Comparison of ENCODE assay signal across 29 cellular contexts in genomic region chr1:109609881-109610280, GRCh38. TPM values are rescaled to one million over a fixed set of nuclear protein-coding genes. Genes with fewer than 3 reads are reported as not detected.
A peak's percentile ranks its signal among the peaks of the same experiment; 100 is the strongest.
DNase-seq lines count a peak whose midpoint lies in the region; ATAC-seq and TF ChIP-seq lines count a peak whose summit lies in the region.
"Had no signal": no experiment of that assay in that cellular context is flagged by ENCODE, and none has a peak within 500 bp of the region (broad histone marks: within the 10 kb centered on the region; RNA-seq: fewer than 3 reads in every experiment).

No MANE protein-coding gene starts in this region.

- in situ Hi-C loops in GM23248 (cut with MboI) (no loop called here), mammary epithelial cell (cut with MboI; ENCODE audit: low sequenced_read_pairs in 2 of 2) (no loop called here)

- H3K27me3 ChIP-seq in GM23248 (replicated peaks; ENCODE audit: insufficient read depth) (no peaks in the 10 kb centered on the region), endodermal cell (ENCODE audit: control insufficient read depth, insufficient read depth, low read length, poor library complexity, severe bottlenecking) (no peaks in the 10 kb centered on the region), smooth muscle cell (ENCODE audit: low read depth) (no peaks in the 10 kb centered on the region), mammary epithelial cell (ENCODE audit: insufficient read depth, low read length) (no peaks in the 10 kb centered on the region)
- H3K27me3 ChIP-seq in CD8-positive, alpha-beta memory T cell (ENCODE audit: insufficient read depth, low read length, poor library complexity, severe bottlenecking): no peaks in the 10 kb centered on the region
- H3K27me3 ChIP-seq: BLaER1 had no signal

- TF ChIP-seq CTCF in endodermal cell (conservative IDR thresholded peaks at IDR 0.05) (no peak), smooth muscle cell (IDR thresholded peaks at IDR 0.05; ENCODE audit: borderline replicate concordance, insufficient read depth, poor library complexity, severe bottlenecking) (no peak), mammary epithelial cell (conservative IDR thresholded peaks at IDR 0.05 in 1 of 2, IDR thresholded peaks at IDR 0.05 in 1 of 2; ENCODE audit: extremely low read depth in 1 of 2, insufficient read depth in 1 of 2, low read depth in 1 of 2, low read length in 2 of 2) (no peak)

- CTCF ChIA-PET in mammary epithelial cell (lab: Charles Lee; ENCODE audit: low non-redundant PET): no interaction called here
- CTCF ChIA-PET in CD8-positive, alpha-beta memory T cell (lab: Charles Lee): no interaction called here

- H2AFZ ChIP-seq in GM23248 (no peak overlapping the region), smooth muscle cell (ENCODE audit: low read depth) (no peak overlapping the region), mammary epithelial cell (ENCODE audit: low read depth, low read length) (no peak overlapping the region)

- H3K4me1 ChIP-seq in GM23248 (ENCODE audit: insufficient read depth) (peaks cover 41% of the 10 kb centered on the region), endodermal cell (ENCODE audit: control insufficient read depth, insufficient read depth, low read length) (no peaks in the 10 kb centered on the region), smooth muscle cell (ENCODE audit: low read depth) (no peaks in the 10 kb centered on the region), mammary epithelial cell (ENCODE audit: insufficient read depth, low read length) (no peaks in the 10 kb centered on the region)
- H3K4me1 ChIP-seq in CD8-positive, alpha-beta memory T cell (ENCODE audit: insufficient read depth, low read length): no peaks in the 10 kb centered on the region
- H3K4me1 ChIP-seq: HAP-1 had no signal

- H3K4me1 Mint-ChIP-seq in T-helper 17 cell: peaks cover 2% of the 10 kb centered on the region
- peaks cover 7% of the 10 kb centered on the region for H3K4me1 Mint-ChIP-seq in endodermal cell
- H3K4me1 Mint-ChIP-seq in CD8-positive, alpha-beta memory T cell: no peaks in the 10 kb centered on the region

- H3F3A ChIP-seq in GM23248 (ENCODE audit: insufficient read depth) (peaks cover 46% of the 10 kb centered on the region), smooth muscle cell (ENCODE audit: low read depth) (peaks cover 3% of the 10 kb centered on the region)

- H3K9me2 ChIP-seq in GM23248 (ENCODE audit: insufficient read depth): no peaks in the 10 kb centered on the region

- H4K20me1 ChIP-seq in GM23248 (ENCODE audit: insufficient read depth) (no peaks in the 10 kb centered on the region), smooth muscle cell (ENCODE audit: low read depth) (no peaks in the 10 kb centered on the region), mammary epithelial cell (ENCODE audit: insufficient read depth, low read length) (no peaks in the 10 kb centered on the region)
- H4K20me1 ChIP-seq: BLaER1 had no signal

- ATAC-seq in T-helper 17 cell (no peak), HG03354 (IDR thresholded peaks at IDR 0.05; ENCODE audit: poor library complexity, severe bottlenecking, unreplicated experiment) (no peak)
- ATAC-seq: GM12878, Panc1 had no signal

- H3K9me3 ChIP-seq in GM23248 (ENCODE audit: low read depth): no peaks in the 10 kb centered on the region
- no peaks in the 10 kb centered on the region for H3K9me3 ChIP-seq in T-helper 17 cell (ENCODE audit: control insufficient read depth, low read length, poor library complexity, severe bottlenecking)
- no peaks in the 10 kb centered on the region for H3K9me3 ChIP-seq in endodermal cell (ENCODE audit: control insufficient read depth, low read length)
- H3K9me3 ChIP-seq in smooth muscle cell (replicated peaks; ENCODE audit: low read depth): no peaks in the 10 kb centered on the region
- no peaks in the 10 kb centered on the region for H3K9me3 ChIP-seq in mammary epithelial cell (replicated peaks; ENCODE audit: insufficient read depth, low read length)
- H3K9me3 ChIP-seq in CD8-positive, alpha-beta memory T cell (ENCODE audit: low read length): no peaks in the 10 kb centered on the region
- H3K9me3 ChIP-seq: BLaER1, HAP-1 had no signal

- H3K27me3 Mint-ChIP-seq in T-helper 17 cell: no peaks in the 10 kb centered on the region
- H3K27me3 Mint-ChIP-seq in endodermal cell (ENCODE audit: insufficient read depth): no peaks in the 10 kb centered on the region
- peaks cover 0 to 2% of the 10 kb centered on the region in 2 donors for H3K27me3 Mint-ChIP-seq in CD8-positive, alpha-beta memory T cell
- H3K27me3 Mint-ChIP-seq: CD4-positive, CD25-positive, alpha-beta regulatory T cell had no signal

- H3K9ac ChIP-seq in GM23248 (0 out of 2 replicates have a peak overlapping the region, but pooled peaks have one; percentile 50), endodermal cell (ENCODE audit: extremely low read depth, low read length, poor library complexity, severe bottlenecking) (no peak overlapping the region), smooth muscle cell (ENCODE audit: low read depth) (no peak overlapping the region), mammary epithelial cell (ENCODE audit: insufficient read depth, low read length) (no peak overlapping the region)
- H3K9ac ChIP-seq: BLaER1 had no signal

- no TSS peak for BruUV-seq in mammary epithelial cell (replicated peaks; lab: Mats Ljungman, UMichigan)

- intact Hi-C loops in mammary epithelial cell (cut with micrococcal nuclease): no loop called here

- H3K36me3 Mint-ChIP-seq in T-helper 17 cell (ENCODE audit: low read depth): no peaks in the 10 kb centered on the region
- H3K36me3 Mint-ChIP-seq in endodermal cell (ENCODE audit: low read depth): no peaks in the 10 kb centered on the region
- H3K36me3 Mint-ChIP-seq in CD8-positive, alpha-beta memory T cell: no peaks in the 10 kb centered on the region
- H3K36me3 Mint-ChIP-seq: CD4-positive, CD25-positive, alpha-beta regulatory T cell had no signal

- H3K4me3 ChIP-seq in GM23248 (no peak overlapping the region), endodermal cell (ENCODE audit: low read length) (no peak overlapping the region), smooth muscle cell (no peak overlapping the region), mammary epithelial cell (replicated peaks in 1 of 3; ENCODE audit: insufficient read depth in 1 of 3, low read depth in 2 of 3, low read length in 3 of 3) (no peak overlapping the region)
- no peak overlapping the region for H3K4me3 ChIP-seq in CD8-positive, alpha-beta memory T cell (ENCODE audit: low read length)
- H3K4me3 ChIP-seq: BLaER1, GM12878, HAP-1, SK-N-MC had no signal

- dilution Hi-C loops in mammary epithelial cell (cut with HindIII; ENCODE audit: low sequenced_read_pairs): loop anchor here (5.0 kb wide), 1 partner anchor 38 kb away; no protein-coding TSS in a partner anchor

- no peaks in the 10 kb centered on the region for H3K36me3 ChIP-seq in GM23248 (ENCODE audit: low read depth)
- no peaks in the 10 kb centered on the region for H3K36me3 ChIP-seq in endodermal cell (ENCODE audit: control insufficient read depth, insufficient read depth, low read length)
- H3K36me3 ChIP-seq in smooth muscle cell (ENCODE audit: low read depth): no peaks in the 10 kb centered on the region
- no peaks in the 10 kb centered on the region for H3K36me3 ChIP-seq in mammary epithelial cell (ENCODE audit: insufficient read depth, low read length)
- no peaks in the 10 kb centered on the region for H3K36me3 ChIP-seq in CD8-positive, alpha-beta memory T cell (ENCODE audit: insufficient read depth, low read length)
- H3K36me3 ChIP-seq: BLaER1, HAP-1 had no signal

- H3K27ac Mint-ChIP-seq in T-helper 17 cell: peak overlapping the region; percentile 72
- peak overlapping the region; percentile 83 for H3K27ac Mint-ChIP-seq in endodermal cell
- H3K27ac Mint-ChIP-seq in CD8-positive, alpha-beta memory T cell: peak overlapping the region in 1 of 8 donors; percentile 9
- H3K27ac Mint-ChIP-seq: CD4-positive, CD25-positive, alpha-beta regulatory T cell had no signal

- H3K79me2 ChIP-seq in GM23248 (ENCODE audit: insufficient read depth) (no peaks in the 10 kb centered on the region), smooth muscle cell (ENCODE audit: low read depth) (no peaks in the 10 kb centered on the region), mammary epithelial cell (ENCODE audit: insufficient read depth, low read length) (no peaks in the 10 kb centered on the region)

- peak; percentile 34 for DNase-seq in GM23248
- no peak for DNase-seq in T-helper 17 cell
- no peak for DNase-seq in endodermal cell
- no peak for DNase-seq in smooth muscle cell (lab: John Stamatoyannopoulos, UW; ENCODE audit: unreplicated experiment)
- DNase-seq in mammary epithelial cell: no peak
- no peak for DNase-seq in CD8-positive, alpha-beta memory T cell
- DNase-seq: CD4-positive, CD25-positive, alpha-beta regulatory T cell; COR-L47; DMS 273 treated with DMSO at 0.1 percent for 48 hours; DMS79; GDM1; GOT3; HFFc6; NCI-H1092; NCI-H1417 treated with DMSO at 0.1 percent for 48 hours; NCI-H1694 treated with DMSO at 0.1 percent for 48 hours; NCI-H2081; NCI-H2227 treated with DMSO at 0.1 percent for 48 hours; NCI-H526 treated with DMSO at 0.1 percent for 48 hours; SIG-M5 had no signal

- 98% methylated on average over 3 of the region's 3 CpGs for WGBS in GM23248 (ENCODE audit: low coverage in 1 of 2, low lambda C conversion rate in 2 of 2, missing lambda C conversion rate in 2 of 2), 2 experiments
- WGBS in endodermal cell (ENCODE audit: insufficient coverage in 1 of 2, insufficient read length in 1 of 2), 2 experiments: 94 to 100% methylated on average over 3 of the region's 3 CpGs
- WGBS in smooth muscle cell (ENCODE audit: low lambda C conversion rate): 100% methylated on average over 3 of the region's 3 CpGs
- WGBS in mammary epithelial cell (ENCODE audit: low coverage, missing lambda C conversion rate): 100% methylated on average over 3 of the region's 3 CpGs

- POLR2A ChIA-PET in CD8-positive, alpha-beta memory T cell (lab: Charles Lee): no interaction called here

- no peak overlapping the region for H3K4me2 ChIP-seq in GM23248 (ENCODE audit: unreplicated experiment)
- H3K4me2 ChIP-seq in smooth muscle cell: no peak overlapping the region
- no peak overlapping the region for H3K4me2 ChIP-seq in mammary epithelial cell (ENCODE audit: insufficient read depth, low read depth, low read length)
- H3K4me2 ChIP-seq: BLaER1 had no signal

- no peaks in the 10 kb centered on the region for H3K9me3 Mint-ChIP-seq in endodermal cell
- H3K9me3 Mint-ChIP-seq in CD8-positive, alpha-beta memory T cell: no peaks in the 10 kb centered on the region
- H3K9me3 Mint-ChIP-seq: CD4-positive, CD25-positive, alpha-beta regulatory T cell; HFFc6 had no signal

- no peak overlapping the region for H3K4me3 Mint-ChIP-seq in T-helper 17 cell
- H3K4me3 Mint-ChIP-seq in endodermal cell: no peak overlapping the region
- no peak overlapping the region for H3K4me3 Mint-ChIP-seq in CD8-positive, alpha-beta memory T cell
- H3K4me3 Mint-ChIP-seq: CD4-positive, CD25-positive, alpha-beta regulatory T cell; HFFc6 had no signal

- H3K27ac ChIP-seq in GM23248 (peak overlapping the region; percentile 81), endodermal cell (ENCODE audit: low read depth, low read length) (no peak overlapping the region), smooth muscle cell (ENCODE audit: low read depth) (peak overlapping the region; percentile 69), mammary epithelial cell (ENCODE audit: insufficient read depth, low read depth, low read length) (no peak overlapping the region)
- H3K27ac ChIP-seq in CD8-positive, alpha-beta memory T cell (ENCODE audit: low read depth, low read length): no peak overlapping the region
- H3K27ac ChIP-seq: BLaER1, HL-60, SK-N-MC had no signal

RNA-seq across cellular contexts. Expression of gene GNAT2, which starts 9.5 kb away (rescaled TPM):
- not detected in 2 replicates for total RNA-seq in GM23248 (2014; rRNA removed; shearing (Covaris generic))
- polyA plus RNA-seq in GM23248 (2016; fragmentation: Nextera tagmentation; extraction: Ambion mirVana) (0.32 TPM in 1 of 2 replicates, not detected in the other), smooth muscle cell (not detected in 2 replicates), mammary epithelial cell (0.20 TPM)
- total RNA-seq in T-helper 17 cell (not detected), endodermal cell (not detected), smooth muscle cell (not detected in 2 replicates), mammary epithelial cell (not detected)
- polyA plus RNA-seq in endodermal cell (2013, experiment 1 of 2): not detected
- not detected for polyA plus RNA-seq in endodermal cell (2013, experiment 2 of 2)
- not detected for polyA minus RNA-seq in mammary epithelial cell
- total RNA-seq in CD8-positive, alpha-beta memory T cell: 1 to 10 TPM in 1 of 2 experiments, under 1 TPM in 1; 0.53 to 1.5 TPM
- polyA plus RNA-seq in CD8-positive, alpha-beta memory T cell: not detected
- total RNA-seq: A172; CD4-positive, CD25-positive, alpha-beta regulatory T cell; NCI-H460 had no signal

RNA-seq across cellular contexts. Expression of gene AMPD2, which starts 9.8 kb away (rescaled TPM):
- 79.3 and 87.9 TPM in 2 replicates for total RNA-seq in GM23248 (2014; rRNA removed; shearing (Covaris generic))
- polyA plus RNA-seq in GM23248 (2016; fragmentation: Nextera tagmentation; extraction: Ambion mirVana): 61.1 and 61.3 TPM in 2 replicates
- total RNA-seq in T-helper 17 cell: 100 to 1,000 TPM; 471 to 552 TPM
- total RNA-seq in endodermal cell: 10 to 100 TPM; 55.7 to 69.3 TPM
- polyA plus RNA-seq in endodermal cell (2013, experiment 1 of 2): 68.6 TPM
- polyA plus RNA-seq in endodermal cell (2013, experiment 2 of 2): 68.8 TPM
- total RNA-seq in smooth muscle cell: 57.4 and 69.2 TPM in 2 replicates
- polyA plus RNA-seq in smooth muscle cell: 104 and 122 TPM in 2 replicates
- 10 to 100 TPM; 29.7 to 45.2 TPM for total RNA-seq in mammary epithelial cell
- 28.3 TPM for polyA plus RNA-seq in mammary epithelial cell
- 36.7 TPM for polyA minus RNA-seq in mammary epithelial cell
- total RNA-seq in CD8-positive, alpha-beta memory T cell: 10 to 100 TPM; 69.1 to 91.1 TPM
- 36.0 TPM for polyA plus RNA-seq in CD8-positive, alpha-beta memory T cell

RNA-seq across cellular contexts. Expression of gene GSTM4, which starts 46.0 kb away (rescaled TPM):
- total RNA-seq in GM23248 (2014; rRNA removed; shearing (Covaris generic)): 6.2 and 7.7 TPM in 2 replicates
- polyA plus RNA-seq in GM23248 (2016; fragmentation: Nextera tagmentation; extraction: Ambion mirVana) (12.4 and 15.2 TPM in 2 replicates), smooth muscle cell (32.8 and 34.4 TPM in 2 replicates), mammary epithelial cell (1.4 TPM)
- total RNA-seq in T-helper 17 cell (10 to 100 TPM; 17.0 to 18.0 TPM), endodermal cell (10 to 100 TPM; 20.1 to 28.5 TPM), smooth muscle cell (23.2 and 25.8 TPM in 2 replicates), mammary epithelial cell (1 to 10 TPM; 5.0 to 5.8 TPM)
- 21.7 TPM for polyA plus RNA-seq in endodermal cell (2013, experiment 1 of 2)
- polyA plus RNA-seq in endodermal cell (2013, experiment 2 of 2): 16.9 TPM
- polyA minus RNA-seq in mammary epithelial cell: 3.0 TPM
- 1 to 10 TPM; 1.6 to 2.7 TPM for total RNA-seq in CD8-positive, alpha-beta memory T cell
- polyA plus RNA-seq in CD8-positive, alpha-beta memory T cell: 4.4 TPM

RNA-seq across cellular contexts. Expression of gene GSTM2, which starts 58.0 kb away (rescaled TPM):
- 19.7 and 27.7 TPM in 2 replicates for total RNA-seq in GM23248 (2014; rRNA removed; shearing (Covaris generic))
- polyA plus RNA-seq in GM23248 (2016; fragmentation: Nextera tagmentation; extraction: Ambion mirVana): 40.1 and 41.2 TPM in 2 replicates
- 100 to 1,000 TPM in 1 of 2 donors, 10 to 100 TPM in 1; 44.0 to 117 TPM for total RNA-seq in T-helper 17 cell
- total RNA-seq in endodermal cell: 10 to 100 TPM; 18.4 to 30.3 TPM
- 68.2 TPM for polyA plus RNA-seq in endodermal cell (2013, experiment 1 of 2)
- 52.4 TPM for polyA plus RNA-seq in endodermal cell (2013, experiment 2 of 2)
- total RNA-seq in smooth muscle cell: 29.2 and 30.3 TPM in 2 replicates
- polyA plus RNA-seq in smooth muscle cell: 41.2 and 43.8 TPM in 2 replicates
- total RNA-seq in mammary epithelial cell: 1 to 10 TPM; 2.9 to 6.7 TPM
- 1.6 TPM for polyA plus RNA-seq in mammary epithelial cell
- polyA minus RNA-seq in mammary epithelial cell: not detected
- 1 to 10 TPM; 2.7 to 3.1 TPM for total RNA-seq in CD8-positive, alpha-beta memory T cell
- polyA plus RNA-seq in CD8-positive, alpha-beta memory T cell: 2.6 TPM

Comparison
In these comparisons a context has a peak if more than half of its experiments do, and no peak if none do; other contexts are left out.
1. H3K27ac ChIP-seq: peak in GM23248 (single experiment) and smooth muscle cell (single experiment); none in endodermal cell (single experiment), mammary epithelial cell (single experiment) and CD8-positive, alpha-beta memory T cell (single experiment).